Comparison of ENCODE assay signal across 14 cellular contexts in genomic region chr14:61701946-61702345, GRCh38. TPM values are rescaled to one million over a fixed set of nuclear protein-coding genes. Genes with fewer than 3 reads are reported as not detected.
DNase-seq lines count a peak whose midpoint lies in the region; ATAC-seq lines count a peak whose summit lies in the region.
"Had no signal": no experiment of that assay in that cellular context is flagged by ENCODE, and none has a peak within 500 bp of the region (broad histone marks: within the 10 kb centered on the region; RNA-seq: fewer than 3 reads in every experiment).

No MANE protein-coding gene starts in this region.

- no peak overlapping the region for H2BK120ac ChIP-seq in mesenchymal stem cell (ENCODE audit: low read depth, low read length)

- H3K4me2 ChIP-seq in Karpas-422 (ENCODE audit: low read depth, low read length, poor library complexity, severe bottlenecking) (peak overlapping the region; percentile 10), mesenchymal stem cell (ENCODE audit: low read length, poor library complexity, severe bottlenecking) (peak overlapping the region; percentile 39)

- peaks cover 76% of the 10 kb centered on the region for H4K20me1 ChIP-seq in Karpas-422 (ENCODE audit: insufficient read depth, low read depth, low read length)

- peaks cover 100% of the 10 kb centered on the region for H3K79me2 ChIP-seq in Karpas-422 (ENCODE audit: low read length)

- ATAC-seq in activated naive CD8-positive, alpha-beta T cell treated with anti-CD3 and anti-CD28 coated beads, Interleukin-2, amount 50 U/mL, for 24 hours, result no peak
- ATAC-seq: GM23338, sciatic nerve had no signal

- 89% methylated on average over 6 of the region's 7 CpGs for WGBS in mesenchymal stem cell

- no peak overlapping the region for H2BK15ac ChIP-seq in mesenchymal stem cell (ENCODE audit: low read depth, poor library complexity, severe bottlenecking)

- peak; percentile 37 for DNase-seq in Caki2 (ENCODE audit: low read depth)
- no peak for DNase-seq in Karpas-422
- DNase-seq in activated naive CD8-positive, alpha-beta T cell treated with anti-CD3 and anti-CD28 coated beads, Interleukin-2, amount 50 U/mL, for 24 hours, result no peak
- no peak for DNase-seq in mesenchymal stem cell
- no peak for DNase-seq in SIG-M5 (lab: John Stamatoyannopoulos, UW)
- no peak for DNase-seq in immature natural killer cell
- DNase-seq in DMS79 (lab: John Stamatoyannopoulos, UW), result no peak
- DNase-seq in head of caudate nucleus, result no peak
- DNase-seq: adrenal gland, cortex of kidney had no signal

- H3K27me3 ChIP-seq in Karpas-422 (ENCODE audit: low read length), result no peaks in the 10 kb centered on the region
- H3K27me3 ChIP-seq in mesenchymal stem cell (ENCODE audit: control insufficient read depth in 1 of 2, insufficient read depth in 1 of 2, low read length in 2 of 2), result no peaks in the 10 kb centered on the region
- H3K27me3 ChIP-seq: adrenal gland, esophagus muscularis mucosa had no signal

- no peak overlapping the region for H3K4ac ChIP-seq in mesenchymal stem cell (ENCODE audit: low read depth in 1 of 2, low read length in 2 of 2)

- no peak overlapping the region for H2AFZ ChIP-seq in Karpas-422 (ENCODE audit: low read length)
- H2AFZ ChIP-seq in mesenchymal stem cell (ENCODE audit: low read depth, low read length), result no peak overlapping the region
- H2AFZ ChIP-seq: GM23338 had no signal

- no peaks in the 10 kb centered on the region for H3K79me1 ChIP-seq in mesenchymal stem cell (replicated peaks; ENCODE audit: low read length, poor library complexity, severe bottlenecking)

- H3K36me3 Mint-ChIP-seq in activated naive CD8-positive, alpha-beta T cell treated with anti-CD3 and anti-CD28 coated beads, Interleukin-2, amount 50 U/mL, for 24 hours (ENCODE audit: low read depth), result peaks cover 58% of the 10 kb centered on the region
- peaks cover 0 to 3% (median 0%) of the 10 kb centered on the region in 3 donors for H3K36me3 Mint-ChIP-seq in immature natural killer cell

- intact Hi-C loops in head of caudate nucleus (cut with DNase I), result no loop called here

- no peak overlapping the region for H3K9ac ChIP-seq in Karpas-422 (ENCODE audit: low read length)
- no peak overlapping the region for H3K9ac ChIP-seq in mesenchymal stem cell (ENCODE audit: low read length)

- no peak overlapping the region for H4K8ac ChIP-seq in mesenchymal stem cell (ENCODE audit: low read length)

- H3K36me3 ChIP-seq in Karpas-422 (ENCODE audit: insufficient read depth, low read length) (peaks cover 30% of the 10 kb centered on the region), mesenchymal stem cell (ENCODE audit: control insufficient read depth in 1 of 2, insufficient read depth in 2 of 2, low read depth in 1 of 2, low read length in 2 of 2) (peaks cover 0 to 17% of the 10 kb centered on the region in 2 experiments)
- H3K36me3 ChIP-seq: adrenal gland, esophagus muscularis mucosa had no signal

- H3K23ac ChIP-seq in mesenchymal stem cell (ENCODE audit: low read length in 2 of 2), result no peak overlapping the region

- no peaks in the 10 kb centered on the region for H3K9me3 ChIP-seq in Karpas-422 (ENCODE audit: low read length)
- H3K9me3 ChIP-seq in mesenchymal stem cell (ENCODE audit: control insufficient read depth, low read length), result no peaks in the 10 kb centered on the region
- H3K9me3 ChIP-seq: adrenal gland, esophagus muscularis mucosa had no signal

- H3K4me3 Mint-ChIP-seq in activated naive CD8-positive, alpha-beta T cell treated with anti-CD3 and anti-CD28 coated beads, Interleukin-2, amount 50 U/mL, for 24 hours, result peak overlapping the region; percentile 99
- H3K4me3 Mint-ChIP-seq in immature natural killer cell, result no peak overlapping the region
- H3K4me3 Mint-ChIP-seq: GM23338, neural crest cell had no signal

- in situ Hi-C loops in Caki2 (cut with HindIII; ENCODE audit: low pct_unique_long_range_greater_than_20kb, low sequenced_read_pairs), result no loop called here

- H3K4me3 ChIP-seq in Karpas-422 (ENCODE audit: low read length), result no peak overlapping the region
- peak overlapping the region in 1 of 2 experiments; percentile 96 for H3K4me3 ChIP-seq in mesenchymal stem cell (ENCODE audit: insufficient read depth in 1 of 2, low read depth in 1 of 2, low read length in 2 of 2)
- H3K4me3 ChIP-seq: esophagus muscularis mucosa had no signal

- H3K9me2 ChIP-seq in Karpas-422 (replicated peaks; ENCODE audit: insufficient read depth, low read length), result no peaks in the 10 kb centered on the region

- H3K27me3 Mint-ChIP-seq in activated naive CD8-positive, alpha-beta T cell treated with anti-CD3 and anti-CD28 coated beads, Interleukin-2, amount 50 U/mL, for 24 hours, result no peaks in the 10 kb centered on the region
- H3K27me3 Mint-ChIP-seq in immature natural killer cell (ENCODE audit: low read depth in 3 of 3), result peaks cover 0 to 1% (median 0%) of the 10 kb centered on the region in 3 donors

- no peak overlapping the region for H3K27ac ChIP-seq in Karpas-422 (ENCODE audit: low read length)
- peak overlapping the region; percentile 23 for H3K27ac ChIP-seq in mesenchymal stem cell (ENCODE audit: low read length, poor library complexity, severe bottlenecking)

- H2BK12ac ChIP-seq in mesenchymal stem cell (ENCODE audit: low read length in 2 of 2), result no peak overlapping the region

- H3K9me3 Mint-ChIP-seq in activated naive CD8-positive, alpha-beta T cell treated with anti-CD3 and anti-CD28 coated beads, Interleukin-2, amount 50 U/mL, for 24 hours, result peaks cover 3% of the 10 kb centered on the region
- no peaks in the 10 kb centered on the region for H3K9me3 Mint-ChIP-seq in immature natural killer cell
- H3K9me3 Mint-ChIP-seq: GM23338 had no signal

- no peak overlapping the region for H3K14ac ChIP-seq in mesenchymal stem cell (ENCODE audit: low read length in 2 of 2)

- no peak overlapping the region for H3K27ac Mint-ChIP-seq in activated naive CD8-positive, alpha-beta T cell treated with anti-CD3 and anti-CD28 coated beads, Interleukin-2, amount 50 U/mL, for 24 hours
- H3K27ac Mint-ChIP-seq in immature natural killer cell, result no peak overlapping the region
- H3K27ac Mint-ChIP-seq: GM23338 had no signal

- H3K4me1 Mint-ChIP-seq in activated naive CD8-positive, alpha-beta T cell treated with anti-CD3 and anti-CD28 coated beads, Interleukin-2, amount 50 U/mL, for 24 hours, result peaks cover 86% of the 10 kb centered on the region
- H3K4me1 Mint-ChIP-seq in immature natural killer cell, result peaks cover 49 to 85% of the 10 kb centered on the region in 2 donors

- H3K4me1 ChIP-seq in Karpas-422 (ENCODE audit: low read length) (peaks cover 80% of the 10 kb centered on the region), mesenchymal stem cell (ENCODE audit: control insufficient read depth, insufficient read depth, low read depth, low read length) (no peaks in the 10 kb centered on the region)

- H3K18ac ChIP-seq in mesenchymal stem cell (ENCODE audit: low read depth in 1 of 2, low read length in 2 of 2), result no peak overlapping the region

- H2AK5ac ChIP-seq in mesenchymal stem cell (ENCODE audit: low read length, severe bottlenecking), result no peak overlapping the region

- no peak overlapping the region for H2BK5ac ChIP-seq in mesenchymal stem cell (ENCODE audit: low read depth, low read length, poor library complexity, severe bottlenecking)

- H4K91ac ChIP-seq in mesenchymal stem cell (ENCODE audit: low read length), result no peak overlapping the region

RNA-seq across cellular contexts. Expression of gene HIF1A, which starts 6.6 kb away (rescaled TPM):
- 57.5 and 76.9 TPM in 2 replicates for total RNA-seq in Caki2 (2014; rRNA removed; shearing (Covaris generic); ENCODE audit: low replicate concordance)
- 111 and 233 TPM in 2 replicates for total RNA-seq in Karpas-422 (2014; rRNA removed; shearing (Covaris generic); ENCODE audit: low replicate concordance)
- polyA plus RNA-seq in mesenchymal stem cell (2013, experiment 1 of 2), result 346 TPM
- polyA plus RNA-seq in mesenchymal stem cell (2013, experiment 2 of 2), result 339 TPM
- polyA plus RNA-seq in immature natural killer cell, result 10 to 100 TPM; 28.7 to 62.2 (median 34.3) TPM
